ENCODE assay signal across 22 cellular contexts in genomic region chr11:88801484-88802123, GRCh38.
DNase-seq lines count a peak whose midpoint lies in the region; ATAC-seq, FAIRE-seq and TF ChIP-seq lines count a peak whose summit lies in the region.
"Had no signal": no experiment of that assay in that cellular context is flagged by ENCODE, and none has a peak within 500 bp of the region (broad histone marks: within the 10 kb centered on the region; RNA-seq: fewer than 3 reads in every experiment).

No MANE protein-coding gene starts in this region.

- peak; percentile 49 for ATAC-seq in activated CD8-positive, alpha-beta T cell treated with anti-CD3 and anti-CD28 coated beads for 36 hours
- no peak for ATAC-seq in activated CD8-positive, alpha-beta T cell treated with anti-CD3 and anti-CD28 coated beads, Interleukin-2, amount 10 ng/mL, durations not matched to agents 7 days and 5 days
- ATAC-seq in HepG2, result no peak
- ATAC-seq in GM19328 (IDR thresholded peaks at IDR 0.05; ENCODE audit: unreplicated experiment), result no peak

- BruUV-seq in HepG2 (replicated peaks; lab: Mats Ljungman, UMichigan), result no TSS peak

- TF ChIP-seq EP300 in HepG2 (IDR thresholded peaks at IDR 0.05; ENCODE audit: low read depth in 2 of 2, low read length in 2 of 2), result no peak
- TF ChIP-seq EP300 in HepG2 (CRISPR knock-in tag; IDR thresholded peaks at IDR 0.05; ENCODE audit: borderline replicate concordance), result no peak

- no peaks in the 10 kb centered on the region for H3K36me3 Mint-ChIP-seq in activated CD8-positive, alpha-beta T cell treated with anti-CD3 and anti-CD28 coated beads for 36 hours (ENCODE audit: low read depth)
- no peaks in the 10 kb centered on the region for H3K36me3 Mint-ChIP-seq in activated CD8-positive, alpha-beta T cell treated with anti-CD3 and anti-CD28 coated beads, Interleukin-2, amount 10 ng/mL, durations not matched to agents 7 days and 5 days (ENCODE audit: low read depth)

- no peak overlapping the region for H3K27ac Mint-ChIP-seq in activated CD8-positive, alpha-beta T cell treated with anti-CD3 and anti-CD28 coated beads for 36 hours
- no peak overlapping the region for H3K27ac Mint-ChIP-seq in activated CD8-positive, alpha-beta T cell treated with anti-CD3 and anti-CD28 coated beads, Interleukin-2, amount 10 ng/mL, durations not matched to agents 7 days and 5 days
- H3K27ac Mint-ChIP-seq: CD4-positive, alpha-beta T cell; HFFc6 had no signal

- no peaks in the 10 kb centered on the region for H3K9me3 Mint-ChIP-seq in activated CD8-positive, alpha-beta T cell treated with anti-CD3 and anti-CD28 coated beads for 36 hours
- no peaks in the 10 kb centered on the region for H3K9me3 Mint-ChIP-seq in activated CD8-positive, alpha-beta T cell treated with anti-CD3 and anti-CD28 coated beads, Interleukin-2, amount 10 ng/mL, durations not matched to agents 7 days and 5 days (ENCODE audit: insufficient read depth)
- H3K9me3 Mint-ChIP-seq: CD4-positive, alpha-beta T cell; HFFc6 had no signal

- no peak for DNase-seq in activated CD8-positive, alpha-beta T cell treated with anti-CD3 and anti-CD28 coated beads for 36 hours
- DNase-seq in activated CD8-positive, alpha-beta T cell treated with anti-CD3 and anti-CD28 coated beads, Interleukin-2, amount 10 ng/mL, durations not matched to agents 7 days and 5 days, result no peak
- peak; percentile 62 for DNase-seq in SW480 (ENCODE audit: low spot score)
- DNase-seq in HepG2 (ENCODE audit: low spot score), result no peak
- DNase-seq in stimulated activated CD4-positive, alpha-beta T cell treated with anti-CD3 and anti-CD28 coated beads, Interleukin-4, amount 100 ng/mL, for 1 hour, result no peak
- no peak for DNase-seq in posterior vena cava (ENCODE audit: low spot score)
- no peak for DNase-seq in dedifferentiated amniotic fluid mesenchymal stem cell (ENCODE audit: extremely low spot score)
- DNase-seq: 8988T; BE2C; CD4-positive, alpha-beta T cell; DMS79; HFFc6; IMR-90; NCI-H187; NCI-H345; NK-92 treated with Interleukin-12 subunit alpha and Interleukin-12 subunit beta, amount 100 ng/mL, for 24 hours; RPMI8226 had no signal

- H3K9ac ChIP-seq in HepG2 (ENCODE audit: insufficient read depth, low read depth, low read length), result no peak overlapping the region

- CTCF ChIA-PET in activated CD8-positive, alpha-beta T cell treated with anti-CD3 and anti-CD28 coated beads for 36 hours (lab: Charles Lee), result interaction anchor here (0.7 kb wide), 1 partner anchor 1422 kb away, joined by 3 read pairs; no protein-coding TSS in a partner anchor
- CTCF ChIA-PET in activated CD8-positive, alpha-beta T cell treated with anti-CD3 and anti-CD28 coated beads, Interleukin-2, amount 10 ng/mL, durations not matched to agents 7 days and 5 days (lab: Charles Lee), result no interaction called here
- CTCF ChIA-PET in HepG2 (lab: Yijun Ruan, JAX; ENCODE audit: low intra/inter-chr PET ratio, low total read pairs), result no interaction called here

- FAIRE-seq in HepG2 (lab: Jason Lieb, UNC), result no peak
- FAIRE-seq: G401.6, GM12891, GM18507, H54 had no signal

- H3K9me3 ChIP-seq in HepG2 (ENCODE audit: low read length), result no peaks in the 10 kb centered on the region
- H3K9me3 ChIP-seq: BE2C had no signal

- no peaks in the 10 kb centered on the region for H3K79me2 ChIP-seq in HepG2 (ENCODE audit: insufficient read depth, low read length)

- H3K27me3 Mint-ChIP-seq in activated CD8-positive, alpha-beta T cell treated with anti-CD3 and anti-CD28 coated beads for 36 hours, result no peaks in the 10 kb centered on the region
- no peaks in the 10 kb centered on the region for H3K27me3 Mint-ChIP-seq in activated CD8-positive, alpha-beta T cell treated with anti-CD3 and anti-CD28 coated beads, Interleukin-2, amount 10 ng/mL, durations not matched to agents 7 days and 5 days (ENCODE audit: low read depth)
- H3K27me3 Mint-ChIP-seq: CD4-positive, alpha-beta T cell had no signal

- in situ Hi-C loops in HepG2 (cut with HindIII; ENCODE audit: extremely low pct_ligation_motif_present, low pct_unique_long_range_greater_than_20kb), result no loop called here

- H3K27me3 ChIP-seq in HepG2 (ENCODE audit: control insufficient read depth in 1 of 2, insufficient read depth in 2 of 2, low read length in 2 of 2), result no peaks in the 10 kb centered on the region
- H3K27me3 ChIP-seq: BE2C had no signal

- TF ChIP-seq RAD21 in HepG2 (CRISPR knock-in tag; IDR thresholded peaks at IDR 0.05), result no peak

- no peak overlapping the region for H3K4me3 Mint-ChIP-seq in activated CD8-positive, alpha-beta T cell treated with anti-CD3 and anti-CD28 coated beads for 36 hours
- no peak overlapping the region for H3K4me3 Mint-ChIP-seq in activated CD8-positive, alpha-beta T cell treated with anti-CD3 and anti-CD28 coated beads, Interleukin-2, amount 10 ng/mL, durations not matched to agents 7 days and 5 days
- H3K4me3 Mint-ChIP-seq: CD4-positive, alpha-beta T cell; HFFc6 had no signal

- no peak overlapping the region for H2AFZ ChIP-seq in HepG2 (ENCODE audit: low read length)

- TF ChIP-seq CTCF in activated CD8-positive, alpha-beta T cell treated with anti-CD3 and anti-CD28 coated beads for 36 hours (IDR thresholded peaks at IDR 0.05), result no peak
- no peak for TF ChIP-seq CTCF in HepG2 (CRISPR knock-in tag; IDR thresholded peaks at IDR 0.05)

- no peak overlapping the region for H3K4me2 ChIP-seq in HepG2 (ENCODE audit: low read depth, low read length)

- intact Hi-C loops in activated CD8-positive, alpha-beta T cell treated with anti-CD3 and anti-CD28 coated beads for 36 hours (cut with micrococcal nuclease), result no loop called here
- intact Hi-C loops in HepG2 (cut with micrococcal nuclease; ENCODE audit: unreplicated experiment) (no loop called here), posterior vena cava (cut with DNase I) (no loop called here)

- 3% methylated on average over 2 of the region's 2 CpGs for WGBS in HepG2 (ENCODE audit: low lambda C conversion rate)

- no peaks in the 10 kb centered on the region for H4K20me1 ChIP-seq in HepG2 (ENCODE audit: insufficient read depth, low read length)

- H3K4me3 ChIP-seq in HepG2 (replicated peaks in 1 of 3; ENCODE audit: insufficient read depth in 1 of 3, low read depth in 2 of 3, low read length in 3 of 3), result no peak overlapping the region

- no peak overlapping the region for H3K27ac ChIP-seq in HepG2 (ENCODE audit: extremely low read length, insufficient read depth, low read length)

- no peak for TF ChIP-seq POLR2A in HepG2 (IDR thresholded peaks at IDR 0.05; ENCODE audit: insufficient read depth in 1 of 2, low read depth in 2 of 2, low read length in 2 of 2)

- peaks cover 6% of the 10 kb centered on the region for H3K4me1 Mint-ChIP-seq in activated CD8-positive, alpha-beta T cell treated with anti-CD3 and anti-CD28 coated beads for 36 hours (ENCODE audit: low read depth)
- peaks cover 7% of the 10 kb centered on the region for H3K4me1 Mint-ChIP-seq in activated CD8-positive, alpha-beta T cell treated with anti-CD3 and anti-CD28 coated beads, Interleukin-2, amount 10 ng/mL, durations not matched to agents 7 days and 5 days (ENCODE audit: low read depth)

- POLR2A ChIA-PET in activated CD8-positive, alpha-beta T cell treated with anti-CD3 and anti-CD28 coated beads for 36 hours (lab: Charles Lee), result no interaction called here
- POLR2A ChIA-PET in activated CD8-positive, alpha-beta T cell treated with anti-CD3 and anti-CD28 coated beads, Interleukin-2, amount 10 ng/mL, durations not matched to agents 7 days and 5 days (lab: Charles Lee), result no interaction called here
- POLR2A ChIA-PET in HepG2 (lab: Yijun Ruan, JAX), result no interaction called here

- H3K4me1 ChIP-seq in HepG2 (ENCODE audit: insufficient read depth, low read length), result no peaks in the 10 kb centered on the region
- H3K4me1 ChIP-seq: BE2C had no signal

- H3K36me3 ChIP-seq in HepG2 (replicated peaks in 1 of 2; ENCODE audit: control insufficient read depth in 1 of 2, insufficient read depth in 2 of 2, low read length in 2 of 2), result no peaks in the 10 kb centered on the region
- H3K36me3 ChIP-seq: BE2C had no signal

TF ChIP-seq in HepG2, 621 proteins besides CTCF, POLR2A, EP300 and RAD21:
- TF ChIP-seq NFE2L1 (CRISPR knock-in tag; IDR thresholded peaks at IDR 0.05; ENCODE audit: borderline replicate concordance), result no peak
- TF ChIP-seq CEBPB (IDR thresholded peaks at IDR 0.05; ENCODE audit: borderline replicate concordance, low read depth, low read length), result peak; percentile 28; the same call in 1 of the 2 replicates
